8 cellular contexts compared by ENCODE assay signal in genomic region chr7:70856889-70857511, GRCh38.
A peak's percentile ranks its signal among the peaks of the same experiment; 100 is the strongest.
DNase-seq lines count a peak whose midpoint lies in the region; ATAC-seq and TF ChIP-seq lines count a peak whose summit lies in the region.

No MANE protein-coding gene starts in this region.

- no peaks in the 10 kb centered on the region for H3K36me3 ChIP-seq in DND-41 (ENCODE audit: insufficient read depth, low read length)
- H3K36me3 ChIP-seq in SJCRH30: no peaks in the 10 kb centered on the region

- peaks cover 3% of the 10 kb centered on the region for H3K9me3 ChIP-seq in DND-41 (ENCODE audit: insufficient read depth, low read length, severe bottlenecking)
- no peaks in the 10 kb centered on the region for H3K9me3 ChIP-seq in SJCRH30 (replicated peaks)

- no peaks in the 10 kb centered on the region for H3K4me1 ChIP-seq in DND-41 (ENCODE audit: insufficient read depth, low read length)
- H3K4me1 ChIP-seq in SJCRH30: no peaks in the 10 kb centered on the region

- H3K4me2 ChIP-seq in DND-41 (ENCODE audit: insufficient read depth, low read length): no peak overlapping the region

- intact Hi-C loops in left ventricle myocardium superior (cut with micrococcal nuclease): loop anchor here (5.0 kb wide), 1 partner anchor 875 kb away; no protein-coding TSS in a partner anchor

- H3K9ac ChIP-seq in DND-41 (ENCODE audit: low read depth, low read length): no peak overlapping the region

- peak; percentile 60; the same call in 1 of the 3 replicates for ATAC-seq in DND-41 (ENCODE audit: insufficient read depth, low read depth)
- ATAC-seq in left ventricle myocardium superior: peak; percentile 37
- no peak for ATAC-seq in HG03354 (IDR thresholded peaks at IDR 0.05; ENCODE audit: poor library complexity, severe bottlenecking, unreplicated experiment)
- no peak for ATAC-seq in GM18511 (IDR thresholded peaks at IDR 0.05; ENCODE audit: unreplicated experiment)

- no peaks in the 10 kb centered on the region for H4K20me1 ChIP-seq in DND-41 (ENCODE audit: insufficient read depth, low read length)

- DNase-seq in DND-41 (peak; percentile 72), LHCN-M2 (ENCODE audit: low read depth) (peak; percentile 62), SJCRH30 (peak; percentile 52 to 82), left ventricle myocardium superior (peak; percentile 79), renal cortical epithelial cell (ENCODE audit: low read depth) (peak; percentile 13)
- peak; percentile 32 for DNase-seq in activated naive CD8-positive, alpha-beta T cell treated with anti-CD3 and anti-CD28 coated beads for 36 hours

- no peaks in the 10 kb centered on the region for H3K36me3 Mint-ChIP-seq in activated naive CD8-positive, alpha-beta T cell treated with anti-CD3 and anti-CD28 coated beads for 36 hours

- no peaks in the 10 kb centered on the region for H3K27me3 Mint-ChIP-seq in activated naive CD8-positive, alpha-beta T cell treated with anti-CD3 and anti-CD28 coated beads for 36 hours

- H3K4me1 Mint-ChIP-seq in activated naive CD8-positive, alpha-beta T cell treated with anti-CD3 and anti-CD28 coated beads for 36 hours: no peaks in the 10 kb centered on the region

- no peak overlapping the region for H2AFZ ChIP-seq in DND-41 (ENCODE audit: low read depth, low read length)

- H3K9me3 Mint-ChIP-seq in activated naive CD8-positive, alpha-beta T cell treated with anti-CD3 and anti-CD28 coated beads for 36 hours: peaks cover 3% of the 10 kb centered on the region

- H3K4me3 ChIP-seq in DND-41 (ENCODE audit: low read depth in 1 of 2, low read length in 2 of 2) (no peak overlapping the region), SJCRH30 (no peak overlapping the region)

- H3K79me2 ChIP-seq in DND-41 (ENCODE audit: insufficient read depth, low read length): no peaks in the 10 kb centered on the region

- no peaks in the 10 kb centered on the region for H3K27me3 ChIP-seq in DND-41 (ENCODE audit: insufficient read depth, low read length, poor library complexity)
- H3K27me3 ChIP-seq in SJCRH30: no peaks in the 10 kb centered on the region

- TF ChIP-seq CTCF in DND-41 (IDR thresholded peaks at IDR 0.05; ENCODE audit: borderline replicate concordance, extremely low read depth, low read length, poor library complexity, severe bottlenecking): peak; percentile 86

- H3K27ac ChIP-seq in DND-41 (ENCODE audit: low read length) (no peak overlapping the region), SJCRH30 (no peak overlapping the region)

- no peak overlapping the region for H3K4me3 Mint-ChIP-seq in activated naive CD8-positive, alpha-beta T cell treated with anti-CD3 and anti-CD28 coated beads for 36 hours

- H3K27ac Mint-ChIP-seq in activated naive CD8-positive, alpha-beta T cell treated with anti-CD3 and anti-CD28 coated beads for 36 hours: no peak overlapping the region

Comparison
In these comparisons a context has a peak if more than half of its experiments do, and no peak if none do; other contexts are left out.
1. ATAC-seq: peak in DND-41 (single experiment) and left ventricle myocardium superior (single experiment); none in HG03354 (single experiment) and GM18511 (single experiment).
2. DNase-seq: peak in every context shown above with its lines; median percentile 79 in left ventricle myocardium superior; 72 in DND-41; 67 in SJCRH30; 62 in LHCN-M2; 32 in activated naive CD8-positive, alpha-beta T cell treated with anti-CD3 and anti-CD28 coated beads for 36 hours; 13 in renal cortical epithelial cell.